8 cellular contexts compared by ENCODE assay signal in genomic region chr1:227318003-227318851, GRCh38. TPM values are rescaled to one million over a fixed set of nuclear protein-coding genes. Genes with fewer than 3 reads are reported as not detected.
A peak's percentile ranks its signal among the peaks of the same experiment; 100 is the strongest.
DNase-seq lines count a peak whose midpoint lies in the region; ATAC-seq, FAIRE-seq and TF ChIP-seq lines count a peak whose summit lies in the region.

CDC42BPA (minus strand) TSS chr1:227318492; CDS start chr1:227317182, 1,310 bp downstream.

- no peak for FAIRE-seq in K562 (lab: Jason Lieb, UNC)

- H3K4me3 ChIP-seq in AG04450 (ENCODE audit: low read depth, low read length) (peak within 1 kb of the TSS; percentile 76), KMS-11 (IDR thresholded peaks at IDR 0.05; ENCODE audit: insufficient read depth, low read depth, low read length) (peak within 1 kb of the TSS; percentile 83), K562 (peak within 1 kb of the TSS; percentile 77), hepatocyte (peak within 1 kb of the TSS; percentile 80), prostate gland (peak within 1 kb of the TSS; percentile 81 to 86)

- in situ Hi-C loops in K562 (cut with MboI): no loop called here

- H3K4me1 ChIP-seq in KMS-11 (ENCODE audit: low read depth, poor library complexity, severe bottlenecking): peaks cover 33% of the 10 kb centered on the region
- H3K4me1 ChIP-seq in K562 (replicated peaks in 1 of 2; ENCODE audit: control insufficient read depth in 2 of 2, insufficient read depth in 2 of 2, low read length in 2 of 2): peaks cover 8 to 14% of the 10 kb centered on the region in 2 experiments; a peak in 4 of 5 replicates
- peaks cover 5% of the 10 kb centered on the region for H3K4me1 ChIP-seq in hepatocyte (ENCODE audit: insufficient read depth)
- H3K4me1 ChIP-seq in prostate gland (replicated peaks): no peaks in the 10 kb centered on the region

- peak within 1 kb of the TSS; percentile 78 for H3K27ac ChIP-seq in AG04450 (ENCODE audit: low read depth, low read length)
- peak within 1 kb of the TSS; percentile 57 for H3K27ac ChIP-seq in KMS-11
- peak within 1 kb of the TSS; percentile 88 for H3K27ac ChIP-seq in K562 (ENCODE audit: extremely low read depth, low read depth, low read length)
- peak within 1 kb of the TSS; percentile 94 for H3K27ac ChIP-seq in hepatocyte
- peak within 1 kb of the TSS; percentile 94 to 97 for H3K27ac ChIP-seq in prostate gland

- peaks cover 12% of the 10 kb centered on the region; the same call in 1 of the 2 replicates for H3K79me2 ChIP-seq in KMS-11 (ENCODE audit: insufficient read depth, low read depth)
- peaks cover 54% of the 10 kb centered on the region for H3K79me2 ChIP-seq in K562 (ENCODE audit: control insufficient read depth, insufficient read depth, low read length)
- H3K79me2 ChIP-seq in hepatocyte: peaks cover 43% of the 10 kb centered on the region

- under 1% methylated on average over 65 of the region's 100 CpGs for WGBS in K562 (ENCODE audit: insufficient coverage, low coverage, missing lambda C conversion rate)
- WGBS in hepatocyte (ENCODE audit: low lambda C conversion rate, missing lambda C conversion rate): 2% methylated on average over 26 of the region's 100 CpGs
- WGBS in prostate gland: 0% methylated on average over 89 of the region's 100 CpGs

- H3K36me3 ChIP-seq in KMS-11 (ENCODE audit: insufficient read depth) (no peaks in the 10 kb centered on the region), K562 (ENCODE audit: control insufficient read depth, insufficient read depth, low read length) (no peaks in the 10 kb centered on the region), hepatocyte (replicated peaks; ENCODE audit: insufficient read depth, low read depth) (no peaks in the 10 kb centered on the region), prostate gland (no peaks in the 10 kb centered on the region)

- H2AFZ ChIP-seq in KMS-11 (ENCODE audit: low read depth) (peak within 1 kb of the TSS; percentile 95), K562 (ENCODE audit: low read depth, low read length) (peak within 1 kb of the TSS; percentile 91), hepatocyte (peak within 1 kb of the TSS; percentile 88)

- 0 out of 4 replicates have a peak, but pooled peaks of 1 of the 2 experiments have one; percentile 3 for TF ChIP-seq RAD21 in K562 (CRISPR knock-in tag; conservative IDR thresholded peaks at IDR 0.05 in 1 of 2, IDR thresholded peaks at IDR 0.05 in 1 of 2)

- peak within 1 kb of the TSS; percentile 83 for H3K4me2 ChIP-seq in KMS-11
- peak within 1 kb of the TSS; percentile 88 for H3K4me2 ChIP-seq in K562 (ENCODE audit: insufficient read depth, low read length)
- H3K4me2 ChIP-seq in hepatocyte: peak within 1 kb of the TSS; percentile 90

- BruUV-seq in K562 (replicated peaks; lab: Mats Ljungman, UMichigan): no TSS peak

- H3K27me3 ChIP-seq in AG04450 (ENCODE audit: control insufficient read depth, insufficient read depth, low read length): no peaks in the 10 kb centered on the region
- H3K27me3 ChIP-seq in KMS-11 (ENCODE audit: insufficient read depth, low read depth): no peaks in the 10 kb centered on the region
- no peaks in the 10 kb centered on the region for H3K27me3 ChIP-seq in K562 (ENCODE audit: control insufficient read depth in 2 of 2, insufficient read depth in 2 of 2, low read length in 2 of 2)
- no peaks in the 10 kb centered on the region for H3K27me3 ChIP-seq in hepatocyte
- no peaks in the 10 kb centered on the region for H3K27me3 ChIP-seq in prostate gland (replicated peaks; ENCODE audit: insufficient read depth)

- POLR2A ChIA-PET in AG04450 (lab: Yijun Ruan, JAX) (interaction anchor here (0.6 to 0.9 kb wide), 6 partner anchors 10 to 379 kb away, joined by 3 to 9 read pairs (median 4); no protein-coding TSS in a partner anchor), K562 (lab: Yijun Ruan, JAX) (interaction anchor here (0.5 to 3.3 kb wide), 16 partner anchors 12 to 378 kb away, joined by 3 to 31 read pairs (median 4); partner anchors contain the start of gene COQ8A)

- 0 out of 2 replicates have a peak, but pooled peaks have one; percentile 8 for TF ChIP-seq EP300 in K562 (IDR thresholded peaks at IDR 0.05; ENCODE audit: low read length)

- ATAC-seq in SK-N-SH treated with all-trans-retinoic acid at 6 μM for 48 hours (peak; percentile 87), K562 (peak; percentile 80), GM18858 (IDR thresholded peaks at IDR 0.05; ENCODE audit: unreplicated experiment) (no peak)

- DNase-seq in AG04450 (ENCODE audit: low read depth, low spot score) (peak; percentile 68), K562 (ENCODE audit: extremely low read depth in 1 of 4, low spot score in 3 of 4) (peak; percentile 95 to 99 (median 97)), hepatocyte (ENCODE audit: low spot score) (peak; percentile 94), prostate gland (ENCODE audit: low spot score) (peak; percentile 65)

- H3K9me3 ChIP-seq in AG04450 (ENCODE audit: control insufficient read depth, insufficient read depth, low read length) (no peaks in the 10 kb centered on the region), K562 (replicated peaks; ENCODE audit: control insufficient read depth, insufficient read depth, low read depth, low read length) (no peaks in the 10 kb centered on the region), hepatocyte (ENCODE audit: low read depth) (no peaks in the 10 kb centered on the region), prostate gland (no peaks in the 10 kb centered on the region)

- TF ChIP-seq POLR2A in GM19099 (IDR thresholded peaks at IDR 0.05; ENCODE audit: extremely low read depth, insufficient read length, low read depth) (peak; percentile 25), K562 (conservative IDR thresholded peaks at IDR 0.05) (peak; percentile 83), prostate gland (IDR thresholded peaks at IDR 0.05) (peak; percentile 22)

- no peaks in the 10 kb centered on the region for H3K9me1 ChIP-seq in K562 (ENCODE audit: control insufficient read depth, insufficient read depth, low read length)

- no peaks in the 10 kb centered on the region for H3K9me2 ChIP-seq in hepatocyte (replicated peaks; ENCODE audit: insufficient read depth)

- TF ChIP-seq CTCF in AG04450 (IDR thresholded peaks at IDR 0.05; ENCODE audit: low read depth, low read length) (no peak), KMS-11 (conservative IDR thresholded peaks at IDR 0.05; ENCODE audit: low read depth, low read length) (no peak), K562 (IDR thresholded peaks at IDR 0.05 in 2 of 3, conservative IDR thresholded peaks at IDR 0.05 in 1 of 3; ENCODE audit: insufficient read depth in 2 of 3, low read depth in 1 of 3, low read length in 3 of 3) (0 out of 6 replicates have a peak, but pooled peaks of 1 of the 3 experiments have one; percentile 5), hepatocyte (IDR thresholded peaks at IDR 0.05; ENCODE audit: poor library complexity) (no peak), prostate gland (IDR thresholded peaks at IDR 0.05) (peak in 1 of 4 experiments; percentile 6)

- CTCF ChIA-PET in AG04450 (lab: Charles Lee): interaction anchor here (1.2 kb wide), 1 partner anchor 84 kb away, joined by 3 read pairs; no protein-coding TSS in a partner anchor
- CTCF ChIA-PET in K562 (lab: Yijun Ruan, JAX; ENCODE audit: low intra/inter-chr PET ratio): no interaction called here

- H3K9ac ChIP-seq in KMS-11: peak within 1 kb of the TSS; percentile 83
- peak within 1 kb of the TSS; percentile 81 to 96 for H3K9ac ChIP-seq in K562 (ENCODE audit: insufficient read depth in 1 of 2, low read depth in 2 of 2, low read length in 2 of 2)

- H4K20me1 ChIP-seq in KMS-11 (ENCODE audit: insufficient read depth): no peaks in the 10 kb centered on the region
- no peaks in the 10 kb centered on the region; the same call in 1 of the 2 replicates for H4K20me1 ChIP-seq in K562 (replicated peaks; ENCODE audit: control insufficient read depth, insufficient read depth, low read length)
- H4K20me1 ChIP-seq in hepatocyte (ENCODE audit: insufficient read depth, poor library complexity, severe bottlenecking): peaks cover 32% of the 10 kb centered on the region

- intact Hi-C loops in K562 (cut with micrococcal nuclease): loop anchor here (2.0 to 10.0 kb wide), 3 partner anchors 79 to 373 kb away; partner anchors contain the start of gene COQ8A
- intact Hi-C loops in prostate gland (cut with DNase I): loop anchor here (2.0 to 10.0 kb wide), 3 partner anchors 111 to 403 kb away; partner anchors contain the start of gene COQ8A

TF ChIP-seq in SK-N-SH treated with all-trans-retinoic acid at 6 μM for 48 hours, 23 proteins besides CTCF, POLR2A, EP300 and RAD21 (continues in another document):
- TF ChIP-seq ARNTL (CRISPR knock-in tag; IDR thresholded peaks at IDR 0.05; ENCODE audit: borderline replicate concordance, low read depth): no peak

TF ChIP-seq in K562, 482 proteins besides CTCF, POLR2A, EP300 and RAD21 (continues in another document):
- TF ChIP-seq PCBP2 (IDR thresholded peaks at IDR 0.05; ENCODE audit: low read depth, low read length, poor library complexity, severe bottlenecking): peak; percentile 18

RNA-seq across cellular contexts. Expression of gene CDC42BPA, which starts in this region (rescaled TPM):
- polyA plus RNA-seq in AG04450 (2011; rRNA removed) (25.4 and 30.7 TPM in 2 replicates), K562 (2011; rRNA removed) (27.7 and 44.1 TPM in 2 replicates), K562 (2014; fragmentation: Illumina TruSeq; extraction: Trizol) (31.6 and 34.5 TPM in 2 replicates), K562 (2014; fragmentation: Nextera tagmentation; extraction: Ambion mirVana) (10 to 100 TPM in 1 of 2 experiments, 1 to 10 TPM in 1; 8.0 to 52.1 TPM), K562 (2014; rRNA removed) (27.0 and 27.4 TPM in 2 replicates), hepatocyte (24.5 and 28.7 TPM in 2 replicates)
- 40.8 and 65.6 TPM in 2 replicates for polyA minus RNA-seq in AG04450 (2011; rRNA and poly(A)+ RNA removed)
- total RNA-seq in K562 (2011; cell fraction: chromatin; rRNA removed; ENCODE audit: low replicate concordance): 57.9 and 301 TPM in 2 replicates
- total RNA-seq in K562 (2011; cell fraction: nucleolus; rRNA removed): 30.5 and 47.2 TPM in 2 replicates
- total RNA-seq in K562 (2011; cell fraction: nucleoplasm; rRNA removed): 88.9 and 189 TPM in 2 replicates
- total RNA-seq in K562 (2014; rRNA removed) (41.1 and 57.4 TPM in 2 replicates), K562 (2014; rRNA removed; fragmentation: Illumina TruSeq; extraction: Trizol) (69.8 and 76.9 TPM in 2 replicates), K562 (2015; rRNA removed; fragmentation: Illumina TruSeq; extraction: Trizol) (73.9 and 77.5 TPM in 2 replicates), K562 (2021) (49.8 and 54.9 TPM in 2 replicates), hepatocyte (40.9 and 41.9 TPM in 2 replicates), prostate gland (10 to 100 TPM; 31.3 to 76.9 TPM)
- 16.9 and 17.7 TPM in 2 replicates for polyA plus RNA-seq in K562 (2011; cell fraction: cytosol; rRNA removed)
- polyA plus RNA-seq in K562 (2011; cell fraction: nucleus; rRNA removed): 29.4 and 39.0 TPM in 2 replicates
- polyA plus RNA-seq in K562 (2012): 25.7 and 29.0 TPM in 2 replicates
- 164 and 196 TPM in 2 replicates for polyA minus RNA-seq in K562 (2011; rRNA and poly(A)+ RNA removed)
- polyA minus RNA-seq in K562 (2011; cell fraction: cytosol; rRNA and poly(A)+ RNA removed): 34.5 and 62.7 TPM in 2 replicates
- polyA minus RNA-seq in K562 (2011; cell fraction: nucleus; rRNA and poly(A)+ RNA removed): 138 and 164 TPM in 2 replicates

Comparison
In these comparisons a context has a peak if more than half of its experiments do, and no peak if none do; other contexts are left out.
1. POLR2A ChIP-seq: peak in every context shown above with its lines; median percentile 83 in K562; 25 in GM19099; 22 in prostate gland.